19 cellular contexts compared by ENCODE assay signal in genomic region chrX:31130457-31131215, GRCh38. TPM values are rescaled to one million over a fixed set of nuclear protein-coding genes. Genes with fewer than 3 reads are reported as not detected.
"Had no signal": no experiment of that assay in that cellular context is flagged by ENCODE, and none has a peak within 500 bp of the region (broad histone marks: within the 10 kb centered on the region; RNA-seq: fewer than 3 reads in every experiment).

No MANE protein-coding gene starts in this region.

- H3K27ac ChIP-seq: brain microvascular endothelial cell, dorsolateral prefrontal cortex, esophagus squamous epithelium, upper lobe of right lung had no signal

- DNase-seq: activated effector memory CD4-positive, alpha-beta T cell treated with Interleukin-2 at 50 U/mL for 16 hours; activated T-cell treated with anti-CD3 and anti-CD28 coated beads, Interleukin-2, amount 50 U/mL, for 24 hours; amniotic stem cell; brain microvascular endothelial cell; dorsolateral prefrontal cortex; esophagus squamous epithelium; hypothalamus; kidney glomerular epithelial cell; midbrain; naive thymus-derived CD4-positive, alpha-beta T cell; posterior cingulate gyrus; stimulated activated CD4-positive, alpha-beta T cell treated with anti-CD3 and anti-CD28 coated beads, Interleukin-2, amount 100 ng/mL, for 24 hours; stimulated activated naive CD4-positive, alpha-beta T cell; upper lobe of right lung had no signal

- H3K36me3 ChIP-seq: esophagus squamous epithelium, upper lobe of right lung had no signal

- H3K27me3 ChIP-seq: brain microvascular endothelial cell, esophagus squamous epithelium, upper lobe of right lung had no signal

- H3K4me3 ChIP-seq: dorsolateral prefrontal cortex, esophagus squamous epithelium, lung, upper lobe of right lung had no signal

- H3K9me3 ChIP-seq: esophagus squamous epithelium, upper lobe of right lung had no signal

- H3K4me1 ChIP-seq: esophagus squamous epithelium, upper lobe of right lung had no signal

- ATAC-seq: activated CD4-positive, CD25-positive, alpha-beta regulatory T cell treated with anti-CD3 and anti-CD28 coated beads, Interleukin-2, amount 50 U/mL, for 24 hours; naive thymus-derived CD4-positive, alpha-beta T cell; upper lobe of right lung had no signal

RNA-seq across cellular contexts. Expression of gene FTHL17, which starts 58.8 kb away (rescaled TPM):
- total RNA-seq: cerebellum; dorsolateral prefrontal cortex; esophagus squamous epithelium; glomerular endothelial cell; lung; naive thymus-derived CD4-positive, alpha-beta T cell; temporal lobe; upper lobe of right lung had no signal
- polyA plus RNA-seq: lung; naive thymus-derived CD4-positive, alpha-beta T cell had no signal
